ENCODE assay signal across 8 cellular contexts in genomic region chr4:18689308-18689915, GRCh38.
DNase-seq lines count a peak whose midpoint lies in the region; ATAC-seq and TF ChIP-seq lines count a peak whose summit lies in the region.

No MANE protein-coding gene starts in this region.

- no peaks in the 10 kb centered on the region for H3K27me3 ChIP-seq in esophagus squamous epithelium
- peaks cover 3 to 10% of the 10 kb centered on the region in 2 donors for H3K27me3 ChIP-seq in naive thymus-derived CD4-positive, alpha-beta T cell (ENCODE audit: control insufficient read depth in 2 of 2, insufficient read depth in 2 of 2, low read length in 2 of 2)
- H3K27me3 ChIP-seq in vagina = no peaks in the 10 kb centered on the region

- no peaks in the 10 kb centered on the region for H3K9me3 Mint-ChIP-seq in activated CD4-positive, alpha-beta T cell treated with anti-CD3 and anti-CD28 coated beads, Interleukin-2, amount 10 ng/mL, durations not matched to agents 24 days and 14 days
- H3K9me3 Mint-ChIP-seq in naive thymus-derived CD4-positive, alpha-beta T cell = no peaks in the 10 kb centered on the region

- no peaks in the 10 kb centered on the region for H3K4me1 ChIP-seq in HEK293 (ENCODE audit: control insufficient read depth, insufficient read depth, low read length)
- no peaks in the 10 kb centered on the region for H3K4me1 ChIP-seq in esophagus squamous epithelium
- H3K4me1 ChIP-seq in naive thymus-derived CD4-positive, alpha-beta T cell (ENCODE audit: control insufficient read depth in 2 of 2, insufficient read depth in 2 of 2, low read length in 2 of 2) = no peaks in the 10 kb centered on the region
- no peaks in the 10 kb centered on the region for H3K4me1 ChIP-seq in vagina

- no peak overlapping the region for H3K4me3 ChIP-seq in HEK293 (ENCODE audit: low read depth, low read length)
- no peak overlapping the region for H3K4me3 ChIP-seq in esophagus squamous epithelium
- no peak overlapping the region for H3K4me3 ChIP-seq in naive thymus-derived CD4-positive, alpha-beta T cell (ENCODE audit: low read length)
- no peak overlapping the region for H3K4me3 ChIP-seq in vagina

- H3K27ac Mint-ChIP-seq in activated CD4-positive, alpha-beta T cell treated with anti-CD3 and anti-CD28 coated beads, Interleukin-2, amount 10 ng/mL, durations not matched to agents 24 days and 14 days = no peak overlapping the region
- H3K27ac Mint-ChIP-seq in naive thymus-derived CD4-positive, alpha-beta T cell = no peak overlapping the region

- no peak overlapping the region for H3K27ac ChIP-seq in HEK293 (ENCODE audit: extremely low read depth, low read depth, low read length)
- H3K27ac ChIP-seq in esophagus squamous epithelium = no peak overlapping the region
- no peak overlapping the region for H3K27ac ChIP-seq in naive thymus-derived CD4-positive, alpha-beta T cell (ENCODE audit: low read depth, low read length)
- no peak overlapping the region for H3K27ac ChIP-seq in vagina

- WGBS in esophagus squamous epithelium, 2 donors = 2 to 4% methylated on average over 6 of the region's 6 CpGs

- POLR2A ChIA-PET in HEK293 (lab: Yijun Ruan, JAX) = no interaction called here
- POLR2A ChIA-PET in naive thymus-derived CD4-positive, alpha-beta T cell (lab: Charles Lee) = interaction anchor here (0.6 kb wide), 1 partner anchor 25 kb away, joined by 3 read pairs; no protein-coding TSS in a partner anchor

- no peak for TF ChIP-seq POLR2A in esophagus squamous epithelium (IDR thresholded peaks at IDR 0.05)
- no peak for TF ChIP-seq POLR2A in vagina (IDR thresholded peaks at IDR 0.05)

- H3K36me3 ChIP-seq in HEK293 (ENCODE audit: control insufficient read depth in 2 of 2, insufficient read depth in 1 of 2, low read length in 2 of 2) = no peaks in the 10 kb centered on the region
- H3K36me3 ChIP-seq in esophagus squamous epithelium = no peaks in the 10 kb centered on the region
- no peaks in the 10 kb centered on the region for H3K36me3 ChIP-seq in naive thymus-derived CD4-positive, alpha-beta T cell (ENCODE audit: control insufficient read depth in 2 of 3, insufficient read depth in 3 of 3, low read length in 3 of 3)
- H3K36me3 ChIP-seq in vagina = no peaks in the 10 kb centered on the region

- H3K4me1 Mint-ChIP-seq in activated CD4-positive, alpha-beta T cell treated with anti-CD3 and anti-CD28 coated beads, Interleukin-2, amount 10 ng/mL, durations not matched to agents 24 days and 14 days = no peaks in the 10 kb centered on the region
- H3K4me1 Mint-ChIP-seq in naive thymus-derived CD4-positive, alpha-beta T cell = no peaks in the 10 kb centered on the region

- peaks cover 8% of the 10 kb centered on the region for H3K27me3 Mint-ChIP-seq in activated CD4-positive, alpha-beta T cell treated with anti-CD3 and anti-CD28 coated beads, Interleukin-2, amount 10 ng/mL, durations not matched to agents 24 days and 14 days
- H3K27me3 Mint-ChIP-seq in naive thymus-derived CD4-positive, alpha-beta T cell = peaks cover 7 to 21% (median 9%) of the 10 kb centered on the region in 5 donors

- TF ChIP-seq CTCF in HEK293 (tag by site-specific recombination; IDR thresholded peaks at IDR 0.05) = 0 out of 2 replicates have a peak, but pooled peaks have one; percentile 8
- TF ChIP-seq CTCF in esophagus squamous epithelium (IDR thresholded peaks at IDR 0.05) = peak; percentile 37 to 78 (median 68)
- TF ChIP-seq CTCF in vagina (IDR thresholded peaks at IDR 0.05) = peak in 2 of 3 experiments; percentile 52 to 66

- H3K9me3 ChIP-seq in HEK293 (ENCODE audit: control insufficient read depth, insufficient read depth, low read depth, low read length) = no peaks in the 10 kb centered on the region
- no peaks in the 10 kb centered on the region for H3K9me3 ChIP-seq in esophagus squamous epithelium
- no peaks in the 10 kb centered on the region for H3K9me3 ChIP-seq in naive thymus-derived CD4-positive, alpha-beta T cell (ENCODE audit: control insufficient read depth in 2 of 3, low read length in 3 of 3)
- H3K9me3 ChIP-seq in vagina = no peaks in the 10 kb centered on the region

- CTCF ChIA-PET in HEK293 (lab: Yijun Ruan, JAX) = interaction anchor here (0.6 to 1.0 kb wide), 3 partner anchors 39 to 1559 kb away, joined by 3 to 6 read pairs (median 3); no protein-coding TSS in a partner anchor
- CTCF ChIA-PET in naive thymus-derived CD4-positive, alpha-beta T cell (lab: Charles Lee) = no interaction called here

- intact Hi-C loops in activated CD4-positive, alpha-beta T cell treated with anti-CD3 and anti-CD28 coated beads, Interleukin-2, amount 10 ng/mL, durations not matched to agents 24 days and 14 days (cut with micrococcal nuclease) = no loop called here
- intact Hi-C loops in esophagus squamous epithelium (cut with DNase I) (no loop called here), vagina (cut with DNase I) (no loop called here)
- intact Hi-C loops in naive thymus-derived CD4-positive, alpha-beta T cell (cut with micrococcal nuclease) = loop anchor here (2.0 to 10.0 kb wide), 2 partner anchors 1735 to 1995 kb away; no protein-coding TSS in a partner anchor

- no peaks in the 10 kb centered on the region for H3K36me3 Mint-ChIP-seq in activated CD4-positive, alpha-beta T cell treated with anti-CD3 and anti-CD28 coated beads, Interleukin-2, amount 10 ng/mL, durations not matched to agents 24 days and 14 days (ENCODE audit: low read depth)
- no peaks in the 10 kb centered on the region for H3K36me3 Mint-ChIP-seq in naive thymus-derived CD4-positive, alpha-beta T cell

- DNase-seq in NOMO-1 treated with DMSO at 0.1 percent for 48 hours (lab: John Stamatoyannopoulos, UW; ENCODE audit: unreplicated experiment) (peak; percentile 17), NOMO-1 treated with dmso at 0.1 percent for 144 hours (lab: John Stamatoyannopoulos, UW; ENCODE audit: unreplicated experiment) (no peak), NCI-H1092 treated with DMSO at 0.1 percent for 48 hours (lab: John Stamatoyannopoulos, UW) (peak; percentile 70), esophagus squamous epithelium (lab: John Stamatoyannopoulos, UW) (no peak), vagina (ENCODE audit: extremely low spot score in 2 of 2) (no peak)
- peak; percentile 79 for DNase-seq in activated CD4-positive, alpha-beta T cell treated with anti-CD3 and anti-CD28 coated beads, Interleukin-2, amount 10 ng/mL, durations not matched to agents 24 days and 14 days
- peak in 8 of 9 donors; percentile 3 to 28 (median 14) for DNase-seq in naive thymus-derived CD4-positive, alpha-beta T cell

- H3K4me3 Mint-ChIP-seq in activated CD4-positive, alpha-beta T cell treated with anti-CD3 and anti-CD28 coated beads, Interleukin-2, amount 10 ng/mL, durations not matched to agents 24 days and 14 days = no peak overlapping the region
- H3K4me3 Mint-ChIP-seq in naive thymus-derived CD4-positive, alpha-beta T cell = no peak overlapping the region

- ATAC-seq in naive thymus-derived CD4-positive, alpha-beta T cell = no peak

TF ChIP-seq in HEK293, 187 proteins besides CTCF, POLR2A, EP300 and RAD21:
- TF ChIP-seq ZNF654 (tag by site-specific recombination; IDR thresholded peaks at IDR 0.05; ENCODE audit: low read depth) (peak; percentile 81), ZBTB10 (tag by site-specific recombination; IDR thresholded peaks at IDR 0.05) (no peak)

Comparison
In these comparisons a context has a peak if more than half of its experiments do, and no peak if none do; other contexts are left out.
1. DNase-seq: peak in NOMO-1 treated with DMSO at 0.1 percent for 48 hours (single experiment), NCI-H1092 treated with DMSO at 0.1 percent for 48 hours (single experiment), activated CD4-positive, alpha-beta T cell treated with anti-CD3 and anti-CD28 coated beads, Interleukin-2, amount 10 ng/mL, durations not matched to agents 24 days and 14 days (single experiment) and naive thymus-derived CD4-positive, alpha-beta T cell (8 of 9); none in NOMO-1 treated with dmso at 0.1 percent for 144 hours (single experiment), esophagus squamous epithelium (single experiment) and vagina (0 of 2).
2. CTCF ChIP-seq: peak in every context shown above with its lines; median percentile 68 in esophagus squamous epithelium; 59 in vagina; 8 in HEK293.
3. intact Hi-C loops: an anchor here in naive thymus-derived CD4-positive, alpha-beta T cell (2.0 to 10.0 kb wide); none called in activated CD4-positive, alpha-beta T cell treated with anti-CD3 and anti-CD28 coated beads, Interleukin-2, amount 10 ng/mL, durations not matched to agents 24 days and 14 days, esophagus squamous epithelium and vagina.